Comparison of ENCODE assay signal across 12 cellular contexts in the genomic region with DNA sequence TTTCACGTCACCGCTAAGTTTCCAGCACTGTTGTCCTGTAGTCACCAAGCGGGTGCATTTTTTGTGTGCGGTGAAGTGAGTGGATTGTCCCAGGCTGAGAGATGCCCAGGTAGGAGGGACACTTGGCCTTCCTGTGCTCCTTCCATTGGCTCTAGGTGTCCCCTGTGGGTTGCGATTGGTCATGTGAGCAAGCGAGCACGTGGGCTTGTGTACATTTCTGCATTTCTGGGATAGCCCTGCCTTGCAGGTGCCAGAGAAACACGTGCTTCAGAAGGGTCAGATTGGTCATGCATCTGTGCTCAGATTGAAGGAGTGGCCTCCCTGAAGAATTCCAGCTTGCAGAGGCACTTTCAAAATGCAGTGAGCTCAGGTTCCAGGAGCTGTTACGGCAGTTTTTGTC.
DNase-seq lines count a peak whose midpoint lies in the region; ATAC-seq, FAIRE-seq and TF ChIP-seq lines count a peak whose summit lies in the region.
"Had no signal": no experiment of that assay in that cellular context is flagged by ENCODE, and none has a peak within 500 bp of the region (broad histone marks: within the 10 kb centered on the region; RNA-seq: fewer than 3 reads in every experiment).

No MANE protein-coding gene starts in this region.

- no peaks in the 10 kb centered on the region for H3K4me1 Mint-ChIP-seq in stimulated activated memory B cell treated with anti-CD40 and anti-IgM and Interleukin-4, amounts not matched to agents 10 μg/mL and 1 μg/mL and 100 μg/mL, for 72 hours

- TF ChIP-seq CTCF in bronchial epithelial cell (IDR thresholded peaks at IDR 0.05; ENCODE audit: insufficient read depth, low read length, severe bottlenecking), result no peak

- H3K36me3 ChIP-seq in bronchial epithelial cell (ENCODE audit: control insufficient read depth, insufficient read depth, low read length), result no peaks in the 10 kb centered on the region

- DNase-seq in Caki2 (ENCODE audit: low read depth) (peak; percentile 84), NCI-H1105 treated with DMSO at 0.1 percent for 48 hours (lab: John Stamatoyannopoulos, UW) (peak; percentile 72), bronchial epithelial cell (ENCODE audit: low read depth) (peak; percentile 57), myocyte (ENCODE audit: low read depth) (peak; percentile 75)
- DNase-seq in activated CD4-positive, alpha-beta T cell treated with anti-CD3 and anti-CD28 coated beads, Interleukin-2, amount 50 U/mL, for 48 hours, result no peak
- DNase-seq: activated T-cell treated with anti-CD3 and anti-CD28 coated beads, Interleukin-2, amount 50 U/mL, for 1 hour; stimulated activated CD4-positive, alpha-beta T cell treated with anti-CD3 and anti-CD28 coated beads, Interleukin-2, amount 100 ng/mL, for 48 hours had no signal

- H3K36me3 Mint-ChIP-seq in stimulated activated memory B cell treated with anti-CD40 and anti-IgM and Interleukin-4, amounts not matched to agents 10 μg/mL and 1 μg/mL and 100 μg/mL, for 72 hours, result no peaks in the 10 kb centered on the region

- H3K9me3 Mint-ChIP-seq in stimulated activated memory B cell treated with anti-CD40 and anti-IgM and Interleukin-4, amounts not matched to agents 10 μg/mL and 1 μg/mL and 100 μg/mL, for 72 hours, result no peaks in the 10 kb centered on the region

- no peaks in the 10 kb centered on the region for H3K27me3 Mint-ChIP-seq in stimulated activated memory B cell treated with anti-CD40 and anti-IgM and Interleukin-4, amounts not matched to agents 10 μg/mL and 1 μg/mL and 100 μg/mL, for 72 hours

- H3K4me3 Mint-ChIP-seq in stimulated activated memory B cell treated with anti-CD40 and anti-IgM and Interleukin-4, amounts not matched to agents 10 μg/mL and 1 μg/mL and 100 μg/mL, for 72 hours, result no peak overlapping the region

- in situ Hi-C loops in Caki2 (cut with HindIII; ENCODE audit: low pct_unique_long_range_greater_than_20kb, low sequenced_read_pairs), result no loop called here

- no peak overlapping the region for H3K27ac Mint-ChIP-seq in stimulated activated memory B cell treated with anti-CD40 and anti-IgM and Interleukin-4, amounts not matched to agents 10 μg/mL and 1 μg/mL and 100 μg/mL, for 72 hours

- peak; percentile 98 for FAIRE-seq in bronchial epithelial cell (lab: Jason Lieb, UNC)
- FAIRE-seq: TTC549 had no signal

- ATAC-seq in GM21619 (IDR thresholded peaks at IDR 0.05; ENCODE audit: unreplicated experiment) (no peak), GM19397 (IDR thresholded peaks at IDR 0.05; ENCODE audit: unreplicated experiment) (no peak)
- no peak for ATAC-seq in stimulated activated memory B cell treated with anti-CD40 and anti-IgM and Interleukin-4, amounts not matched to agents 10 μg/mL and 1 μg/mL and 100 μg/mL, for 72 hours
- ATAC-seq: foreskin keratinocyte had no signal

- no peak overlapping the region for H3K4me3 ChIP-seq in bronchial epithelial cell (ENCODE audit: low read depth, low read length)

- H3K27me3 ChIP-seq in bronchial epithelial cell (ENCODE audit: control insufficient read depth, insufficient read depth, low read length), result no peaks in the 10 kb centered on the region
- H3K27me3 ChIP-seq: foreskin keratinocyte had no signal

Comparison
In these comparisons a context has a peak if more than half of its experiments do, and no peak if none do; other contexts are left out.
1. DNase-seq: peak in Caki2 (single experiment), NCI-H1105 treated with DMSO at 0.1 percent for 48 hours (single experiment), bronchial epithelial cell (single experiment) and myocyte (single experiment); none in activated CD4-positive, alpha-beta T cell treated with anti-CD3 and anti-CD28 coated beads, Interleukin-2, amount 50 U/mL, for 48 hours (0 of 2).